In genomic region chr21:41545500-41546359, GRCh38 we compare ENCODE assay signal across 21 cellular contexts. TPM values are rescaled to one million over a fixed set of nuclear protein-coding genes. Genes with fewer than 3 reads are reported as not detected.
"Had no signal": no experiment of that assay in that cellular context is flagged by ENCODE, and none has a peak within 500 bp of the region (broad histone marks: within the 10 kb centered on the region; RNA-seq: fewer than 3 reads in every experiment).

No MANE protein-coding gene starts in this region.

- H3K36me3 ChIP-seq: right atrium auricular region had no signal

- H3K27me3 ChIP-seq: right atrium auricular region had no signal

- ATAC-seq: activated CD8-positive, alpha-beta T cell treated with anti-CD3 and anti-CD28 coated beads, Interleukin-2, amount 10 ng/mL, durations not matched to agents 7 days and 5 days; esophagus mucosa had no signal

- FAIRE-seq: endometrium, islet of Langerhans, TTC549 had no signal

- H3K4me3 ChIP-seq: right atrium auricular region had no signal

- DNase-seq: activated B cell treated with CpG ODN at 0.5 μM for 24 hours; activated CD4-positive, alpha-beta T cell treated with anti-CD3 and anti-CD28 coated beads, Interleukin-2, amount 10 ng/mL, durations not matched to agents 24 days and 14 days; activated CD8-positive, alpha-beta memory T cell treated with anti-CD3 and anti-CD28 coated beads, Interleukin-2, amount 50 U/mL, for 4 hours; activated CD8-positive, alpha-beta T cell treated with anti-CD3 and anti-CD28 coated beads, Interleukin-2, amount 10 ng/mL, durations not matched to agents 7 days and 5 days; activated gamma-delta T cell treated with Interleukin-2 at 50 U/mL for 16 hours; activated T-cell treated with anti-CD3 and anti-CD28 coated beads, Interleukin-2, amount 50 U/mL, for 48 hours; amniotic stem cell; caudate nucleus; mammary epithelial cell; occipital lobe; stimulated activated CD4-positive, alpha-beta T cell treated with anti-CD3 and anti-CD28 coated beads, Interleukin-15, amount 100 ng/mL, for 24 hours; stimulated activated CD4-positive, alpha-beta T cell treated with anti-CD3 and anti-CD28 coated beads, Interleukin-4, amount 100 ng/mL, for 24 hours; stimulated activated naive CD4-positive, alpha-beta T cell treated with Interleukin-2 at 50 U/mL for 16 hours; substantia nigra; trophoblast cell had no signal

- H3K9me3 ChIP-seq: right atrium auricular region had no signal

- H3K4me1 ChIP-seq: right atrium auricular region had no signal

- H3K27ac ChIP-seq: right atrium auricular region had no signal

RNA-seq across cellular contexts. Expression of gene TMPRSS2, which starts 37.8 kb away (rescaled TPM):
- total RNA-seq: activated B cell treated with CpG ODN at 0.5 μM for 24 hours; activated CD4-positive, alpha-beta T cell treated with anti-CD3 and anti-CD28 coated beads, Interleukin-2, amount 10 ng/mL, durations not matched to agents 24 days and 14 days; activated CD8-positive, alpha-beta T cell treated with anti-CD3 and anti-CD28 coated beads, Interleukin-2, amount 10 ng/mL, durations not matched to agents 7 days and 5 days; occipital lobe; right atrium auricular region; skeletal muscle tissue had no signal
- polyA plus RNA-seq: mammary epithelial cell had no signal
